19 cellular contexts compared by ENCODE assay signal in the genomic region with DNA sequence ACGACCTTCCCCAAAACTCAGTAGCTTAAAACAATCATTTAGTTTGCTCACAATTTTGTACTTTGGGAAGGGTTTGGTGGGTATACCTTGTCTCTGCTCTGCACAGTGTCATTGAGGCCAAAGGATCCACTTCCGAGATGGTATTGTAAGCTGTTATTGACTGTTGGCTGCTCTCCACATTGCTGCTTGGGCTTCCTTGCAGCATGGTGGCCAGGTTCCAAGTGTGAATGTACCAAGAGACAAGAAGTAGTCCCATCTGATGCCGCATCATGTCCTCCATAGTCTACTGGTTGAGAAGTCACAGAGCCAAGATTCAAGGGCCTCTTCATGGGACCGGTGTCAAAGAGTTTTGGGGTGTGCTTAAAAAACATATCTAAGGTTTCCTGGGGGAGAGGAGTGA.
"Had no signal": no experiment of that assay in that cellular context is flagged by ENCODE, and none has a peak within 500 bp of the region (broad histone marks: within the 10 kb centered on the region; RNA-seq: fewer than 3 reads in every experiment).

No MANE protein-coding gene starts in this region.

- ATAC-seq: foreskin keratinocyte, pancreas, psoas muscle had no signal

- H3K4me1 Mint-ChIP-seq: mesothelial cell of epicardium, nephron progenitor cell had no signal

- H3K27ac ChIP-seq: foreskin keratinocyte, left ventricle myocardium inferior, pancreas, psoas muscle, right atrium auricular region, thoracic aorta, vagina had no signal

- H3K9me3 ChIP-seq: pancreas, psoas muscle, vagina had no signal

- DNase-seq: activated CD4-positive, alpha-beta T cell treated with anti-CD3 and anti-CD28 coated beads for 4 hours; activated CD4-positive, CD25-positive, alpha-beta regulatory T cell; aorta; effector CD8-positive, alpha-beta T cell; foreskin keratinocyte; left ventricle myocardium inferior; nephron progenitor cell; pancreas; spleen; stimulated activated naive CD4-positive, alpha-beta T cell treated with Interleukin-2 at 50 U/mL for 16 hours had no signal

- H3K4me3 Mint-ChIP-seq: brain; dendritic cell treated with granulocyte-macrophage colony-stimulating factor and Interleukin-4, amounts not matched to agents 40 ng/mL and 50 ng/mL, for 4 days; mesothelial cell of epicardium; nephron progenitor cell; T-helper 1 cell treated with Interleukin-12 subunit alpha and Interleukin-12 subunit beta and Interleukin-4 antibody, amounts not matched to agents 30 μg/mL and 1 μg/mL, for 36 hours; type B pancreatic cell had no signal

- H3K27ac Mint-ChIP-seq: brain; dendritic cell treated with granulocyte-macrophage colony-stimulating factor and Interleukin-4, amounts not matched to agents 40 ng/mL and 50 ng/mL, for 4 days; mesothelial cell of epicardium; type B pancreatic cell had no signal

- H3K27me3 ChIP-seq: foreskin keratinocyte, pancreas, right atrium auricular region, spleen, vagina had no signal

- H3K27me3 Mint-ChIP-seq: brain; dendritic cell treated with granulocyte-macrophage colony-stimulating factor and Interleukin-4, amounts not matched to agents 40 ng/mL and 50 ng/mL, for 4 days; type B pancreatic cell had no signal

- H3K4me3 ChIP-seq: left ventricle myocardium inferior, pancreas, psoas muscle, right atrium auricular region, spleen, thoracic aorta, vagina had no signal

- H3K4me1 ChIP-seq: foreskin keratinocyte, pancreas, vagina had no signal
